In genomic region chr11:126890561-126890960, GRCh38 we compare ENCODE assay signal across 17 cellular contexts.
A peak's percentile ranks its signal among the peaks of the same experiment; 100 is the strongest.
DNase-seq lines count a peak whose midpoint lies in the region; ATAC-seq and TF ChIP-seq lines count a peak whose summit lies in the region.
"Had no signal": no experiment of that assay in that cellular context is flagged by ENCODE, and none has a peak within 500 bp of the region (broad histone marks: within the 10 kb centered on the region; RNA-seq: fewer than 3 reads in every experiment).

No MANE protein-coding gene starts in this region.

- TF ChIP-seq CTCF in brain (conservative IDR thresholded peaks at IDR 0.05) (peak in 1 of 2 experiments; percentile 37), retinal pigment epithelial cell (conservative IDR thresholded peaks at IDR 0.05; ENCODE audit: low read depth, low read length) (peak; percentile 19)

- peaks cover 21% of the 10 kb centered on the region for H3K4me1 ChIP-seq in HUES48 (ENCODE audit: control insufficient read depth, insufficient read depth, low read length)
- H3K4me1 ChIP-seq: uterus had no signal

- H3K9ac ChIP-seq in HUES48 (ENCODE audit: low read depth, low read length) = no peak overlapping the region

- H3K4me1 Mint-ChIP-seq in brain = peaks cover 86% of the 10 kb centered on the region

- peak; percentile 59 for DNase-seq in iPS-NIHi11 (ENCODE audit: low spot score)
- no peak for DNase-seq in retinal pigment epithelial cell (ENCODE audit: low read depth)
- DNase-seq in SHP77 treated with DMSO at 0.1 percent for 48 hours (lab: John Stamatoyannopoulos, UW) = no peak
- DNase-seq: activated CD4-positive, alpha-beta T cell treated with anti-CD3 and anti-CD28 coated beads for 48 hours; activated effector memory CD4-positive, alpha-beta T cell treated with anti-CD3 and anti-CD28 coated beads, Interleukin-2, amount 50 U/mL, for 16 hours; aorta; EL; NCI-H1417; NCI-H2171 treated with DMSO at 0.1 percent for 48 hours; NCI-H748 treated with DMSO at 0.1 percent for 48 hours; uterus had no signal

- no peak for ATAC-seq in GM18520 (IDR thresholded peaks at IDR 0.05; ENCODE audit: unreplicated experiment)
- ATAC-seq in HG02642 (IDR thresholded peaks at IDR 0.05; ENCODE audit: poor library complexity, unreplicated experiment) = no peak
- ATAC-seq: Panc1 had no signal

- no peaks in the 10 kb centered on the region for H3K9me3 ChIP-seq in HUES48 (ENCODE audit: control insufficient read depth, insufficient read depth, low read length)
- H3K9me3 ChIP-seq: uterus had no signal

- no peaks in the 10 kb centered on the region for H3K36me3 Mint-ChIP-seq in brain

- peaks cover 3% of the 10 kb centered on the region for H3K27me3 Mint-ChIP-seq in brain

- peak overlapping the region in 3 of 5 experiments; percentile 56 to 76 (median 63) for H3K27ac Mint-ChIP-seq in brain

- H3K4me3 Mint-ChIP-seq in brain = no peak overlapping the region

- no peaks in the 10 kb centered on the region for H3K27me3 ChIP-seq in HUES48 (ENCODE audit: control insufficient read depth, insufficient read depth, low read length)
- H3K27me3 ChIP-seq: uterus had no signal

- peaks cover 0 to 3% (median 0%) of the 10 kb centered on the region in 5 experiments for H3K9me3 Mint-ChIP-seq in brain

- H3K4me3 ChIP-seq in HUES48 (ENCODE audit: low read depth, low read length) = no peak overlapping the region
- no peak overlapping the region for H3K4me3 ChIP-seq in retinal pigment epithelial cell (ENCODE audit: low read length)
- H3K4me3 ChIP-seq: hepatocyte, uterus had no signal

- H3K27ac ChIP-seq in HUES48 (ENCODE audit: low read depth, low read length) = peak overlapping the region; percentile 12
- H3K27ac ChIP-seq: hepatocyte, uterus had no signal

- no peaks in the 10 kb centered on the region for H3K36me3 ChIP-seq in HUES48 (ENCODE audit: control insufficient read depth, insufficient read depth, low read length)
- H3K36me3 ChIP-seq: uterus had no signal
